In the genomic region with DNA sequence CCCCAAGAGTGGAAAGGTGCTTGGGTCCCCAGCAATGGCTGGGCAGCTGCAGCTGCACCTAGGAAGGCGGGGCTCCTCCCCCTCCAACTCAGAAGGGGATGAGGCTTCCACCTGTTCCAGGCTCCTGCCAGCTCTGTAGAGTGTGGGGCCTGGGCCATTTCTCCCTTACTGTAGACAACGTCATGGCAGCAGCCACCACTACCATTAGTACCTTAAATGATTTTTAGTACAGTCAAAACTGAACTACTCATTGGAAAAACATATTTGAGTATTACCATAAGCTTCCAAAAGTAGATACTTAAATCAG, we compare ENCODE assay signal across 14 cellular contexts.
DNase-seq lines count a peak whose midpoint lies in the region; ATAC-seq and TF ChIP-seq lines count a peak whose summit lies in the region.
"Had no signal": no experiment of that assay in that cellular context is flagged by ENCODE, and none has a peak within 500 bp of the region (broad histone marks: within the 10 kb centered on the region; RNA-seq: fewer than 3 reads in every experiment).

No MANE protein-coding gene starts in this region.

- H3K36me3 ChIP-seq in mesenchymal stem cell (ENCODE audit: control insufficient read depth in 1 of 2, insufficient read depth in 2 of 2, low read depth in 1 of 2, low read length in 2 of 2): no peaks in the 10 kb centered on the region
- H3K36me3 ChIP-seq: BE2C had no signal

- no peak overlapping the region for H3K14ac ChIP-seq in mesenchymal stem cell (ENCODE audit: low read length in 2 of 2)

- H4K91ac ChIP-seq in mesenchymal stem cell (ENCODE audit: low read length): no peak overlapping the region

- H2AFZ ChIP-seq in mesenchymal stem cell (ENCODE audit: low read depth, low read length): no peak overlapping the region

- no peaks in the 10 kb centered on the region for H3K79me1 ChIP-seq in mesenchymal stem cell (replicated peaks; ENCODE audit: low read length, poor library complexity, severe bottlenecking)

- ATAC-seq in WTC11 (no peak), HG03025 (IDR thresholded peaks at IDR 0.05; ENCODE audit: low FRiP score, unreplicated experiment) (no peak)
- peak; percentile 21 for ATAC-seq in stimulated activated effector memory CD8-positive, alpha-beta T cell treated with anti-CD3 and anti-CD28 coated beads, Interleukin-12 subunit alpha, Interleukin-12 subunit beta, amount 100 ng/mL, for 72 hours
- ATAC-seq in stimulated activated naive CD8-positive, alpha-beta T cell treated with anti-CD3 and anti-CD28 coated beads, Interleukin-15, Interleukin-2, amounts not matched to agents 100 U/mL and 50 U/mL, for 24 hours: no peak
- ATAC-seq: A549, HCT116 had no signal

- no peak overlapping the region for H4K8ac ChIP-seq in mesenchymal stem cell (ENCODE audit: low read length)

- no peak overlapping the region for H3K23ac ChIP-seq in mesenchymal stem cell (ENCODE audit: low read length in 2 of 2)

- no peak overlapping the region for H3K4me3 ChIP-seq in mesenchymal stem cell (ENCODE audit: insufficient read depth in 1 of 2, low read depth in 1 of 2, low read length in 2 of 2)
- H3K4me3 ChIP-seq: A549 had no signal

- 57% methylated on average over 1 of the region's 2 CpGs for WGBS in mesenchymal stem cell

- H3K4me2 ChIP-seq in mesenchymal stem cell (ENCODE audit: low read length, poor library complexity, severe bottlenecking): no peak overlapping the region
- H3K4me2 ChIP-seq: A549 had no signal

- H3K9me3 ChIP-seq in mesenchymal stem cell (ENCODE audit: control insufficient read depth, low read length): no peaks in the 10 kb centered on the region
- H3K9me3 ChIP-seq: A549, BE2C had no signal

- H3K27ac Mint-ChIP-seq in WTC11: no peak overlapping the region
- H3K27ac Mint-ChIP-seq in stimulated activated effector memory CD8-positive, alpha-beta T cell treated with anti-CD3 and anti-CD28 coated beads, Interleukin-12 subunit alpha, Interleukin-12 subunit beta, amount 100 ng/mL, for 72 hours: no peak overlapping the region
- H3K27ac Mint-ChIP-seq: CD4-positive, alpha-beta memory T cell had no signal

- no peaks in the 10 kb centered on the region for H3K27me3 ChIP-seq in mesenchymal stem cell (ENCODE audit: control insufficient read depth in 1 of 2, insufficient read depth in 1 of 2, low read length in 2 of 2)
- H3K27me3 ChIP-seq: BE2C had no signal

- CTCF ChIA-PET in WTC11 (lab: Charles Lee): no interaction called here

- no peak overlapping the region for H3K9ac ChIP-seq in mesenchymal stem cell (ENCODE audit: low read length)

- H2BK15ac ChIP-seq in mesenchymal stem cell (ENCODE audit: low read depth, poor library complexity, severe bottlenecking): no peak overlapping the region

- peaks cover 10% of the 10 kb centered on the region for H3K9me3 Mint-ChIP-seq in WTC11
- peaks cover 17% of the 10 kb centered on the region for H3K9me3 Mint-ChIP-seq in stimulated activated effector memory CD8-positive, alpha-beta T cell treated with anti-CD3 and anti-CD28 coated beads, Interleukin-12 subunit alpha, Interleukin-12 subunit beta, amount 100 ng/mL, for 72 hours

- H3K4me1 ChIP-seq in mesenchymal stem cell (ENCODE audit: control insufficient read depth, insufficient read depth, low read depth, low read length): peaks cover 5% of the 10 kb centered on the region
- H3K4me1 ChIP-seq: A549, BE2C had no signal

- H3K18ac ChIP-seq in mesenchymal stem cell (ENCODE audit: low read depth in 1 of 2, low read length in 2 of 2): no peak overlapping the region

- H3K4me1 Mint-ChIP-seq in WTC11: peaks cover 4% of the 10 kb centered on the region
- no peaks in the 10 kb centered on the region for H3K4me1 Mint-ChIP-seq in stimulated activated effector memory CD8-positive, alpha-beta T cell treated with anti-CD3 and anti-CD28 coated beads, Interleukin-12 subunit alpha, Interleukin-12 subunit beta, amount 100 ng/mL, for 72 hours
- H3K4me1 Mint-ChIP-seq: CD4-positive, alpha-beta memory T cell had no signal

- peaks cover 5% of the 10 kb centered on the region for H3K36me3 Mint-ChIP-seq in WTC11
- H3K36me3 Mint-ChIP-seq in stimulated activated effector memory CD8-positive, alpha-beta T cell treated with anti-CD3 and anti-CD28 coated beads, Interleukin-12 subunit alpha, Interleukin-12 subunit beta, amount 100 ng/mL, for 72 hours: no peaks in the 10 kb centered on the region
- H3K36me3 Mint-ChIP-seq: CD4-positive, alpha-beta memory T cell had no signal

- H2BK12ac ChIP-seq in mesenchymal stem cell (ENCODE audit: low read length in 2 of 2): no peak overlapping the region

- DNase-seq in WTC11 (ENCODE audit: low spot score): peak; percentile 7
- no peak for DNase-seq in mesenchymal stem cell
- no peak for DNase-seq in stimulated activated effector memory CD8-positive, alpha-beta T cell treated with anti-CD3 and anti-CD28 coated beads, Interleukin-12 subunit alpha, Interleukin-12 subunit beta, amount 100 ng/mL, for 72 hours (ENCODE audit: low spot score in 2 of 2)
- DNase-seq in activated CD4-positive, alpha-beta T cell treated with anti-CD3 and anti-CD28 coated beads, Interleukin-2, amount 50 U/mL, for 48 hours: no peak
- no peak for DNase-seq in NCI-H524 treated with DMSO at 0.1 percent for 48 hours (lab: John Stamatoyannopoulos, UW)
- DNase-seq in stimulated activated naive CD8-positive, alpha-beta T cell treated with anti-CD3 and anti-CD28 coated beads, Interleukin-15, Interleukin-2, amounts not matched to agents 100 U/mL and 50 U/mL, for 24 hours: no peak
- DNase-seq: BE2C; CD4-positive, alpha-beta memory T cell; DMS79 had no signal

- no peak overlapping the region for H3K4me3 Mint-ChIP-seq in WTC11
- no peak overlapping the region for H3K4me3 Mint-ChIP-seq in stimulated activated effector memory CD8-positive, alpha-beta T cell treated with anti-CD3 and anti-CD28 coated beads, Interleukin-12 subunit alpha, Interleukin-12 subunit beta, amount 100 ng/mL, for 72 hours
- H3K4me3 Mint-ChIP-seq: CD4-positive, alpha-beta memory T cell had no signal

- no peak overlapping the region for H2BK5ac ChIP-seq in mesenchymal stem cell (ENCODE audit: low read depth, low read length, poor library complexity, severe bottlenecking)

- H3K27ac ChIP-seq in mesenchymal stem cell (ENCODE audit: low read length, poor library complexity, severe bottlenecking): no peak overlapping the region
- H3K27ac ChIP-seq: A549, C4-2B, HL-60 had no signal

- no peak for TF ChIP-seq CTCF in WTC11 (IDR thresholded peaks at IDR 0.05)

- no peak overlapping the region for H3K4ac ChIP-seq in mesenchymal stem cell (ENCODE audit: low read depth in 1 of 2, low read length in 2 of 2)

- peak overlapping the region; percentile 37 for H2AK5ac ChIP-seq in mesenchymal stem cell (ENCODE audit: low read length, severe bottlenecking)

- no peaks in the 10 kb centered on the region; the same call in 1 of the 2 replicates for H3K27me3 Mint-ChIP-seq in WTC11 (ENCODE audit: low read depth)
- H3K27me3 Mint-ChIP-seq: CD4-positive, alpha-beta memory T cell had no signal

- POLR2A ChIA-PET in WTC11 (lab: Charles Lee): no interaction called here

- no peak overlapping the region for H2BK120ac ChIP-seq in mesenchymal stem cell (ENCODE audit: low read depth, low read length)

TF ChIP-seq in WTC11, 78 proteins besides CTCF, POLR2A, EP300 and RAD21:
- no peak for TF ChIP-seq NR3C1 (CRISPR knock-in tag; conservative IDR thresholded peaks at IDR 0.05; ENCODE audit: low read depth)
- TF ChIP-seq, protein P1, sequence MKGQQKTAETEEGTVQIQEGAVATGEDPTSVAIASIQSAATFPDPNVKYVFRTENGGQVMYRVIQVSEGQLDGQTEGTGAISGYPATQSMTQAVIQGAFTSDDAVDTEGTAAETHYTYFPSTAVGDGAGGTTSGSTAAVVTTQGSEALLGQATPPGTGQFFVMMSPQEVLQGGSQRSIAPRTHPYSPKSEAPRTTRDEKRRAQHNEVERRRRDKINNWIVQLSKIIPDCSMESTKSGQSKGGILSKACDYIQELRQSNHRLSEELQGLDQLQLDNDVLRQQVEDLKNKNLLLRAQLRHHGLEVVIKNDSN (CRISPR knock-in tag; IDR thresholded peaks at IDR 0.05): no peak
